Comparison of ENCODE assay signal across 18 cellular contexts in the genomic region with DNA sequence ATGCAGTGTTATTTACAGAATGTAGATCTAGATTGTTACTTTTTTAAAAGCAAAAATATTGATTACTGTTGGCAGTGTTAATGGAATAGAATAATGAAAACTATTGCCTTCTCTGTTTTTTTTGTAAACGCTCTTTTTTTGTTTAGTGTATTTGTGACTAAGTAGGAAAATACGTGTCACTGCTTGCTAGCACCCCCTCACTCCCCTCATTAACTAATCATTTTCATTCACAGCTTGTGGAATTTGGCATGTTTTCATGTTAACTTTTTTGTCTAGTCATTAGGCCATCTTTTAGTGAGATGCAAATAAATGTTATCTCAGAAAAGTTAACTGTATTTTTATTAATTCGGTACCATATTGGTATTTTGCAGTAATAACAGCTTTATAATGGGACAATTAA. TPM values are rescaled to one million over a fixed set of nuclear protein-coding genes. Genes with fewer than 3 reads are reported as not detected.
DNase-seq lines count a peak whose midpoint lies in the region; ATAC-seq lines count a peak whose summit lies in the region.
"Had no signal": no experiment of that assay in that cellular context is flagged by ENCODE, and none has a peak within 500 bp of the region (broad histone marks: within the 10 kb centered on the region; RNA-seq: fewer than 3 reads in every experiment).

No MANE protein-coding gene starts in this region.

- no peak overlapping the region for H3K4me3 Mint-ChIP-seq in activated T-cell treated with anti-CD3 and anti-CD28 coated beads, Interleukin-2, amount 50 U/mL, for 24 hours
- H3K4me3 Mint-ChIP-seq in activated CD8-positive, alpha-beta T cell treated with anti-CD3 and anti-CD28 coated beads, Interleukin-2, amount 10 ng/mL, durations not matched to agents 7 days and 5 days: peak overlapping the region; percentile 9
- no peak overlapping the region for H3K4me3 Mint-ChIP-seq in stimulated activated effector memory CD8-positive, alpha-beta T cell treated with anti-CD3 and anti-CD28 coated beads, Interleukin-12 subunit alpha, Interleukin-12 subunit beta, amount 100 ng/mL, for 72 hours
- H3K4me3 Mint-ChIP-seq: effector memory CD8-positive, alpha-beta T cell; T-cell had no signal

- POLR2A ChIA-PET in activated CD8-positive, alpha-beta T cell treated with anti-CD3 and anti-CD28 coated beads, Interleukin-2, amount 10 ng/mL, durations not matched to agents 7 days and 5 days (lab: Charles Lee): no interaction called here

- peak overlapping the region; percentile 93 for H2AFZ ChIP-seq in neuron (ENCODE audit: low read depth, low read length)

- no peaks in the 10 kb centered on the region for H3K9me3 ChIP-seq in neuron (ENCODE audit: low read length)
- H3K9me3 ChIP-seq: left lung, suprapubic skin had no signal

- CTCF ChIA-PET in activated CD8-positive, alpha-beta T cell treated with anti-CD3 and anti-CD28 coated beads, Interleukin-2, amount 10 ng/mL, durations not matched to agents 7 days and 5 days (lab: Charles Lee): no interaction called here

- H3K36me3 ChIP-seq in neuron (ENCODE audit: insufficient read depth, low read length): no peaks in the 10 kb centered on the region
- H3K36me3 ChIP-seq: left lung, suprapubic skin had no signal

- ATAC-seq in activated CD8-positive, alpha-beta T cell treated with anti-CD3 and anti-CD28 coated beads, Interleukin-2, amount 10 ng/mL, durations not matched to agents 7 days and 5 days: no peak
- ATAC-seq in stimulated activated effector memory CD8-positive, alpha-beta T cell treated with anti-CD3 and anti-CD28 coated beads, Interleukin-12 subunit alpha, Interleukin-12 subunit beta, amount 100 ng/mL, for 72 hours: no peak
- ATAC-seq: effector memory CD8-positive, alpha-beta T cell; left lung had no signal

- H3K36me3 Mint-ChIP-seq in activated T-cell treated with anti-CD3 and anti-CD28 coated beads, Interleukin-2, amount 50 U/mL, for 24 hours (ENCODE audit: low read depth): no peaks in the 10 kb centered on the region
- H3K36me3 Mint-ChIP-seq in activated CD8-positive, alpha-beta T cell treated with anti-CD3 and anti-CD28 coated beads, Interleukin-2, amount 10 ng/mL, durations not matched to agents 7 days and 5 days (ENCODE audit: low read depth): no peaks in the 10 kb centered on the region
- H3K36me3 Mint-ChIP-seq in stimulated activated effector memory CD8-positive, alpha-beta T cell treated with anti-CD3 and anti-CD28 coated beads, Interleukin-12 subunit alpha, Interleukin-12 subunit beta, amount 100 ng/mL, for 72 hours: no peaks in the 10 kb centered on the region
- H3K36me3 Mint-ChIP-seq: T-cell had no signal

- no peaks in the 10 kb centered on the region for H3K27me3 ChIP-seq in neuron (ENCODE audit: insufficient read depth, low read length)
- H3K27me3 ChIP-seq: left lung, suprapubic skin had no signal

- H3K27ac ChIP-seq in epithelial cell of prostate: peak overlapping the region; percentile 7
- H3K27ac ChIP-seq: left lung, suprapubic skin had no signal

- DNase-seq in activated T-cell treated with anti-CD3 and anti-CD28 coated beads, Interleukin-2, amount 50 U/mL, for 24 hours: no peak
- DNase-seq in activated T-cell treated with anti-CD3 and anti-CD28 coated beads for 4 hours (no peak), epithelial cell of prostate (ENCODE audit: low read depth, low spot score) (no peak), NCI-H2171 treated with DMSO at 0.1 percent for 48 hours (lab: John Stamatoyannopoulos, UW) (no peak)
- DNase-seq in activated CD8-positive, alpha-beta T cell treated with anti-CD3 and anti-CD28 coated beads, Interleukin-2, amount 10 ng/mL, durations not matched to agents 7 days and 5 days: no peak
- no peak for DNase-seq in activated CD8-positive, alpha-beta memory T cell treated with anti-CD3 and anti-CD28 coated beads for 24 hours
- DNase-seq in stimulated activated effector memory CD8-positive, alpha-beta T cell treated with anti-CD3 and anti-CD28 coated beads, Interleukin-12 subunit alpha, Interleukin-12 subunit beta, amount 100 ng/mL, for 72 hours (ENCODE audit: low spot score in 2 of 2): no peak
- DNase-seq: activated gamma-delta T cell; aorta; Calu3; effector memory CD8-positive, alpha-beta T cell; glutamatergic neuron; left lung; NCI-H1436; NCI-H524 had no signal

- peak overlapping the region; percentile 13 for H3K27ac Mint-ChIP-seq in activated T-cell treated with anti-CD3 and anti-CD28 coated beads, Interleukin-2, amount 50 U/mL, for 24 hours
- no peak overlapping the region for H3K27ac Mint-ChIP-seq in activated CD8-positive, alpha-beta T cell treated with anti-CD3 and anti-CD28 coated beads, Interleukin-2, amount 10 ng/mL, durations not matched to agents 7 days and 5 days
- no peak overlapping the region for H3K27ac Mint-ChIP-seq in stimulated activated effector memory CD8-positive, alpha-beta T cell treated with anti-CD3 and anti-CD28 coated beads, Interleukin-12 subunit alpha, Interleukin-12 subunit beta, amount 100 ng/mL, for 72 hours
- H3K27ac Mint-ChIP-seq: effector memory CD8-positive, alpha-beta T cell had no signal

- peaks cover 14% of the 10 kb centered on the region for H3K4me1 Mint-ChIP-seq in activated T-cell treated with anti-CD3 and anti-CD28 coated beads, Interleukin-2, amount 50 U/mL, for 24 hours (ENCODE audit: low read depth)
- peaks cover 16% of the 10 kb centered on the region for H3K4me1 Mint-ChIP-seq in activated CD8-positive, alpha-beta T cell treated with anti-CD3 and anti-CD28 coated beads, Interleukin-2, amount 10 ng/mL, durations not matched to agents 7 days and 5 days (ENCODE audit: low read depth)
- H3K4me1 Mint-ChIP-seq in stimulated activated effector memory CD8-positive, alpha-beta T cell treated with anti-CD3 and anti-CD28 coated beads, Interleukin-12 subunit alpha, Interleukin-12 subunit beta, amount 100 ng/mL, for 72 hours: no peaks in the 10 kb centered on the region

- H3K9me3 Mint-ChIP-seq in activated T-cell treated with anti-CD3 and anti-CD28 coated beads, Interleukin-2, amount 50 U/mL, for 24 hours: no peaks in the 10 kb centered on the region
- H3K9me3 Mint-ChIP-seq in activated CD8-positive, alpha-beta T cell treated with anti-CD3 and anti-CD28 coated beads, Interleukin-2, amount 10 ng/mL, durations not matched to agents 7 days and 5 days (ENCODE audit: insufficient read depth): no peaks in the 10 kb centered on the region
- no peaks in the 10 kb centered on the region for H3K9me3 Mint-ChIP-seq in stimulated activated effector memory CD8-positive, alpha-beta T cell treated with anti-CD3 and anti-CD28 coated beads, Interleukin-12 subunit alpha, Interleukin-12 subunit beta, amount 100 ng/mL, for 72 hours
- H3K9me3 Mint-ChIP-seq: effector memory CD8-positive, alpha-beta T cell; T-cell had no signal

- H3K4me3 ChIP-seq in neuron (ENCODE audit: low read length): peak overlapping the region; percentile 35
- H3K4me3 ChIP-seq: left lung, suprapubic skin had no signal

- no peaks in the 10 kb centered on the region for H3K27me3 Mint-ChIP-seq in activated T-cell treated with anti-CD3 and anti-CD28 coated beads, Interleukin-2, amount 50 U/mL, for 24 hours
- H3K27me3 Mint-ChIP-seq in activated CD8-positive, alpha-beta T cell treated with anti-CD3 and anti-CD28 coated beads, Interleukin-2, amount 10 ng/mL, durations not matched to agents 7 days and 5 days (ENCODE audit: low read depth): peaks cover under 1% of the 10 kb centered on the region

- H3K4me1 ChIP-seq in neuron (ENCODE audit: insufficient read depth, low read length): peaks cover 23% of the 10 kb centered on the region
- H3K4me1 ChIP-seq: left lung, suprapubic skin had no signal

RNA-seq across cellular contexts. Expression of gene ADGRG6, which starts 29.8 kb away (rescaled TPM):
- 1 to 10 TPM; 1.6 TPM for total RNA-seq in activated CD8-positive, alpha-beta T cell treated with anti-CD3 and anti-CD28 coated beads, Interleukin-2, amount 10 ng/mL, durations not matched to agents 7 days and 5 days
